8 cellular contexts compared by ENCODE assay signal in the genomic region with DNA sequence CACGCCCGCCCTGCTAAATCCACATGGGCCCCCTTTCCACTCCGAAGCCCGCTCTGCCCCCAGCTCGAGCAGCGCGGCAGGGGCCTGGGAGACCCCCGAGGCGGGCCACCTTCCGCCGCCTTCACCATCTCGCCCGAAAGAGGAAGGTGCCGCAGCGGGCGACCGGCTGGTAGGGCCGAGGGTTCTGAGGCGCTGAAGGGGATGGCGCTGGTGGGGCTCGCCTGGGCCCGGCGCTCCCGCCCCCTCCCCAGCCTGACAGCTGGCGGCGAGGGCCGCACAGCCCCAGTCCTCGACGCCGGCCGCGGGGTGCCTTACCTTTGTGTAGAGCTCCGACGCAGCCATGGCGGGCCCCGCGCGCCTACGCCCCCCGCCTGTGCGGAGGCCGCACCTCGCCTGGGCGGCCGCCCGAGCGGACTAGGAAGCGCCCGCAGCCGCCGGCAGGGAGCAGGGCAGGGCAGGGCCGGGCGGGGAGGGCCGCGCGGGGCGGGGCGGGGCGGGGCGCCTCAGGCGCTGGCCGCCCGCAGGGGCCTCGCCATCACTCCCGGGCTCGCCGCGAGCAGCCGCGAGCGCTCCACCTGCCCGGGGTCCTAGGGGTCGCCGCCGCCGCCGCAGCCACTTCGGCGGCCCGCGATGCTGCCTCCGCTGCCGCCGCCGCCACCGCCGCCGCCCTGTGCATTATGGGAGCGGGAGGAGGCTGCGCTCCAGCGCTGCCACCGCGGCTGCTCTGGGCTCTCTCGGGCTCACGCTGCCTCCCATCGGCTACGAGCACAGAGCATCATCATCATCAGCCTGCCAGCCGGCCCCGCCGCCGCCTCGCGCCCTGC. TPM values are rescaled to one million over a fixed set of nuclear protein-coding genes. Genes with fewer than 3 reads are reported as not detected.
A peak's percentile ranks its signal among the peaks of the same experiment; 100 is the strongest.
DNase-seq lines count a peak whose midpoint lies in the region; ATAC-seq and TF ChIP-seq lines count a peak whose summit lies in the region.

A gene (minus strand): TSS at position 416 of the 824 bp plus-strand sequence. CDS start 74 bp downstream, at position 342.

- H3K4me1 Mint-ChIP-seq in Calu3 (ENCODE audit: low read depth, unreplicated experiment) (peaks cover 9% of the 10 kb centered on the region), nephron progenitor cell (peaks cover 7% of the 10 kb centered on the region)
- peaks cover 23% of the 10 kb centered on the region for H3K4me1 Mint-ChIP-seq in stimulated activated naive CD8-positive, alpha-beta T cell treated with anti-CD3 and anti-CD28 coated beads, Interleukin-15, amount 100 ng/mL, for 72 hours

- H3K4me3 Mint-ChIP-seq in Calu3 (ENCODE audit: low read depth, unreplicated experiment) (peak within 1 kb of the TSS; percentile 61), nephron progenitor cell (peak within 1 kb of the TSS; percentile 90)
- peak within 1 kb of the TSS; percentile 92 for H3K4me3 Mint-ChIP-seq in stimulated activated naive CD8-positive, alpha-beta T cell treated with anti-CD3 and anti-CD28 coated beads, Interleukin-15, amount 100 ng/mL, for 72 hours

- peak in 1 of 2 donors; percentile 25 for TF ChIP-seq POLR2A in Peyer's patch (IDR thresholded peaks at IDR 0.05)

- DNase-seq in Calu3 (peak; percentile 57), HL-60 (ENCODE audit: low read depth in 1 of 2, low spot score in 1 of 2) (peak; percentile 26 to 76), Peyer's patch (peak; percentile 75 to 90 (median 76)), fibroblast of peridontal ligament (ENCODE audit: extremely low read depth) (peak; percentile 67), nephron progenitor cell (peak; percentile 78)
- peak; percentile 61 to 71 for DNase-seq in activated T-helper 1 cell treated with anti-CD3 and anti-CD28 coated beads, Interleukin-2, amount 50 U/mL, for 16 hours (ENCODE audit: low read depth in 1 of 2, low spot score in 1 of 2)
- peak; percentile 85 for DNase-seq in stimulated activated naive CD8-positive, alpha-beta T cell treated with anti-CD3 and anti-CD28 coated beads, Interleukin-15, amount 100 ng/mL, for 72 hours

- peaks cover 5% of the 10 kb centered on the region for H3K36me3 Mint-ChIP-seq in Calu3 (ENCODE audit: insufficient read depth, unreplicated experiment)
- H3K36me3 Mint-ChIP-seq in nephron progenitor cell (ENCODE audit: low read depth) = no peaks in the 10 kb centered on the region

- H3K4me3 ChIP-seq in HL-60 (replicated peaks; ENCODE audit: insufficient read depth, low read length) (peak within 1 kb of the TSS; percentile 71), Peyer's patch (peak within 1 kb of the TSS; percentile 70 to 86 (median 76))

- CTCF ChIA-PET in Calu3 (lab: Charles Lee) = no interaction called here

- H3K9me3 ChIP-seq in Peyer's patch = no peaks in the 10 kb centered on the region

- H3K27ac ChIP-seq in HL-60 (replicated peaks) (peak within 1 kb of the TSS; percentile 62), Peyer's patch (peak within 1 kb of the TSS; percentile 69 to 92 (median 83))

- intact Hi-C loops in Calu3 (cut with micrococcal nuclease; ENCODE audit: unreplicated experiment) = loop anchor here (10.0 kb wide), 1 partner anchor 274 kb away; no protein-coding TSS in a partner anchor

- peaks cover 0 to 21% (median 2%) of the 10 kb centered on the region in 4 donors for H3K4me1 ChIP-seq in Peyer's patch

- H3K27me3 ChIP-seq in HL-60 (ENCODE audit: insufficient read depth, poor library complexity, severe bottlenecking) = no peaks in the 10 kb centered on the region
- H3K27me3 ChIP-seq in Peyer's patch = peaks cover 0 to 4% of the 10 kb centered on the region in 2 donors

- BruUV-seq in Calu3 (replicated peaks; lab: Mats Ljungman, UMichigan) = no TSS peak

- H3K27ac Mint-ChIP-seq in Calu3 (ENCODE audit: unreplicated experiment) (no peak within 1 kb of the TSS), nephron progenitor cell (no peak within 1 kb of the TSS)
- H3K27ac Mint-ChIP-seq in stimulated activated naive CD8-positive, alpha-beta T cell treated with anti-CD3 and anti-CD28 coated beads, Interleukin-15, amount 100 ng/mL, for 72 hours = peak within 1 kb of the TSS; percentile 78 to 94

- H3K27me3 Mint-ChIP-seq in Calu3 (ENCODE audit: unreplicated experiment) = peaks cover 45% of the 10 kb centered on the region
- peaks cover 74% of the 10 kb centered on the region for H3K27me3 Mint-ChIP-seq in nephron progenitor cell (ENCODE audit: low read depth, poor library complexity)
- H3K27me3 Mint-ChIP-seq in stimulated activated naive CD8-positive, alpha-beta T cell treated with anti-CD3 and anti-CD28 coated beads, Interleukin-15, amount 100 ng/mL, for 72 hours = peaks cover 11% of the 10 kb centered on the region

- H3K9me3 Mint-ChIP-seq in Calu3 (ENCODE audit: low read depth, unreplicated experiment) = no peaks in the 10 kb centered on the region
- no peaks in the 10 kb centered on the region for H3K9me3 Mint-ChIP-seq in nephron progenitor cell
- no peaks in the 10 kb centered on the region for H3K9me3 Mint-ChIP-seq in stimulated activated naive CD8-positive, alpha-beta T cell treated with anti-CD3 and anti-CD28 coated beads, Interleukin-15, amount 100 ng/mL, for 72 hours

- no peak for TF ChIP-seq CTCF in Calu3 (IDR thresholded peaks at IDR 0.05; ENCODE audit: unreplicated experiment)
- TF ChIP-seq CTCF in HL-60 (IDR thresholded peaks at IDR 0.05; ENCODE audit: insufficient read depth, low read length) = no peak
- TF ChIP-seq CTCF in Peyer's patch (IDR thresholded peaks at IDR 0.05) = peak in 3 of 6 experiments; percentile 3 to 39 (median 15)
- no peak for TF ChIP-seq CTCF in nephron progenitor cell (IDR thresholded peaks at IDR 0.05)

- no peaks in the 10 kb centered on the region for H3K36me3 ChIP-seq in Peyer's patch

- peak; percentile 76 for ATAC-seq in GM19463 (IDR thresholded peaks at IDR 0.05; ENCODE audit: unreplicated experiment)
- peak; percentile 92 for ATAC-seq in stimulated activated naive CD8-positive, alpha-beta T cell treated with anti-CD3 and anti-CD28 coated beads, Interleukin-15, amount 100 ng/mL, for 72 hours

RNA-seq across cellular contexts. Expression of the gene that starts here (rescaled TPM):
- total RNA-seq in Calu3 (2022) = 5.1 and 6.1 TPM in 2 replicates
- total RNA-seq in Peyer's patch = 10 to 100 TPM in 2 of 4 donors, 1 to 10 TPM in 2; 8.9 to 65.2 (median 12.7) TPM

Comparison
In these comparisons a context has a peak if more than half of its experiments do, and no peak if none do; other contexts are left out.
1. Peak in every context shown above with its lines: DNase-seq, ATAC-seq, H3K4me3 ChIP-seq and H3K27ac ChIP-seq.
2. H3K27ac Mint-ChIP-seq: peak in stimulated activated naive CD8-positive, alpha-beta T cell treated with anti-CD3 and anti-CD28 coated beads, Interleukin-15, amount 100 ng/mL, for 72 hours (2 of 2); none in Calu3 (single experiment) and nephron progenitor cell (single experiment).